Comparison of ENCODE assay signal across 8 cellular contexts in genomic region chr20:28602401-28603217, GRCh38.
A peak's percentile ranks its signal among the peaks of the same experiment; 100 is the strongest.
DNase-seq lines count a peak whose midpoint lies in the region; ATAC-seq and TF ChIP-seq lines count a peak whose summit lies in the region.
"Not testable (repeated sequence)": the region's sequence is repeated elsewhere in the genome, so short reads cannot be mapped to it uniquely, and the experiment has no call there.

No MANE protein-coding gene starts in this region.

- ATAC-seq in GM19467 (IDR thresholded peaks at IDR 0.05; ENCODE audit: unreplicated experiment) (peak; percentile 100), HG03354 (IDR thresholded peaks at IDR 0.05; ENCODE audit: poor library complexity, severe bottlenecking, unreplicated experiment) (peak; percentile 100), natural killer cell (peak; percentile 95 to 99 (median 95))

- H3K9me3 Mint-ChIP-seq in T-helper 2 cell treated with Interferon-gamma antibody and Interleukin-4, amounts not matched to agents 5 μg/mL and 100 μg/mL, for 36 hours; natural killer cell: not testable (repeated sequence)

- H3K4me1 Mint-ChIP-seq in T-helper 2 cell treated with Interferon-gamma antibody and Interleukin-4, amounts not matched to agents 5 μg/mL and 100 μg/mL, for 36 hours (ENCODE audit: low read depth): peaks cover 21% of the 10 kb centered on the region
- H3K4me1 Mint-ChIP-seq in natural killer cell: peaks cover 31 to 33% of the 10 kb centered on the region in 2 donors

- not testable (repeated sequence) for H3K27me3 Mint-ChIP-seq in T-helper 2 cell treated with Interferon-gamma antibody and Interleukin-4, amounts not matched to agents 5 μg/mL and 100 μg/mL, for 36 hours (ENCODE audit: low read depth); natural killer cell (ENCODE audit: low read depth in 2 of 2)

- intact Hi-C loops in natural killer cell (cut with micrococcal nuclease): not testable (repeated sequence)

- H3K27ac Mint-ChIP-seq in T-helper 2 cell treated with Interferon-gamma antibody and Interleukin-4, amounts not matched to agents 5 μg/mL and 100 μg/mL, for 36 hours: peak overlapping the region; percentile 95
- H3K27ac Mint-ChIP-seq in natural killer cell: peak overlapping the region; percentile 91 to 92

- peak; percentile 86 for DNase-seq in COLO829 (ENCODE audit: low spot score)
- DNase-seq in T-helper 2 cell treated with Interferon-gamma antibody and Interleukin-4, amounts not matched to agents 5 μg/mL and 100 μg/mL, for 36 hours (ENCODE audit: low spot score): peak; percentile 89
- DNase-seq in amniotic epithelial cell (ENCODE audit: low read depth): peak; percentile 95
- DNase-seq in glomerular endothelial cell (ENCODE audit: extremely low read depth, low read depth, low spot score): peak; percentile 14
- DNase-seq in natural killer cell: peak; percentile 76
- peak; percentile 48 to 57 for DNase-seq in stimulated activated CD8-positive, alpha-beta memory T cell treated with anti-CD3 and anti-CD28 coated beads, Interleukin-4, amount 100 ng/mL, for 4 hours (ENCODE audit: low read depth in 2 of 2, low spot score in 1 of 2)

- H3K36me3 Mint-ChIP-seq in T-helper 2 cell treated with Interferon-gamma antibody and Interleukin-4, amounts not matched to agents 5 μg/mL and 100 μg/mL, for 36 hours (ENCODE audit: low read depth): peaks cover 23% of the 10 kb centered on the region
- H3K36me3 Mint-ChIP-seq in natural killer cell: not testable (repeated sequence)

- TF ChIP-seq CTCF in natural killer cell (IDR thresholded peaks at IDR 0.05): peak; percentile 63

- H3K4me3 Mint-ChIP-seq in T-helper 2 cell treated with Interferon-gamma antibody and Interleukin-4, amounts not matched to agents 5 μg/mL and 100 μg/mL, for 36 hours: peak overlapping the region; percentile 100
- peak overlapping the region; percentile 97 for H3K4me3 Mint-ChIP-seq in natural killer cell

Comparison
In these comparisons a context has a peak if more than half of its experiments do, and no peak if none do; other contexts are left out.
1. Peak in every context shown above with its lines: DNase-seq and ATAC-seq.
2. DNase-seq: peak in every context shown above with its lines; median percentile 95 in amniotic epithelial cell; 89 in T-helper 2 cell treated with Interferon-gamma antibody and Interleukin-4, amounts not matched to agents 5 μg/mL and 100 μg/mL, for 36 hours; 86 in COLO829; 76 in natural killer cell; 52 in stimulated activated CD8-positive, alpha-beta memory T cell treated with anti-CD3 and anti-CD28 coated beads, Interleukin-4, amount 100 ng/mL, for 4 hours; 14 in glomerular endothelial cell.